Comparison of ENCODE assay signal across 7 cellular contexts in genomic region chr12:15322164-15323054, GRCh38. TPM values are rescaled to one million over a fixed set of nuclear protein-coding genes. Genes with fewer than 3 reads are reported as not detected.
A peak's percentile ranks its signal among the peaks of the same experiment; 100 is the strongest.
DNase-seq lines count a peak whose midpoint lies in the region; ATAC-seq and TF ChIP-seq lines count a peak whose summit lies in the region.

Gene PTPRO (plus strand): TSS chr12:15322508.

- TF ChIP-seq CTCF in omental fat pad (IDR thresholded peaks at IDR 0.05): no peak

- peak; percentile 8 for DNase-seq in H4 (ENCODE audit: low spot score)
- peak; percentile 23 for DNase-seq in NCI-H524 treated with DMSO at 0.1 percent for 48 hours (lab: John Stamatoyannopoulos, UW)
- DNase-seq in fibroblast of gingiva (ENCODE audit: low read depth): peak; percentile 28
- no peak for DNase-seq in omental fat pad (ENCODE audit: low spot score)

- ATAC-seq in omental fat pad (ENCODE audit: low FRiP score): peak; percentile 54
- no peak for ATAC-seq in GM21786 (IDR thresholded peaks at IDR 0.05; ENCODE audit: unreplicated experiment)
- ATAC-seq in HG03571 (IDR thresholded peaks at IDR 0.05; ENCODE audit: unreplicated experiment): no peak
- ATAC-seq in GM21381 (IDR thresholded peaks at IDR 0.05; ENCODE audit: unreplicated experiment): no peak

RNA-seq across cellular contexts. Expression of gene PTPRO, which starts in this region (rescaled TPM):
- 1.2 and 1.7 TPM in 2 replicates for total RNA-seq in H4 (2014; rRNA removed; shearing (Covaris generic))
- total RNA-seq in omental fat pad: 10 to 100 TPM in 1 of 4 donors, 1 to 10 TPM in 3; 2.1 to 12.5 (median 5.7) TPM
